In the genomic region with DNA sequence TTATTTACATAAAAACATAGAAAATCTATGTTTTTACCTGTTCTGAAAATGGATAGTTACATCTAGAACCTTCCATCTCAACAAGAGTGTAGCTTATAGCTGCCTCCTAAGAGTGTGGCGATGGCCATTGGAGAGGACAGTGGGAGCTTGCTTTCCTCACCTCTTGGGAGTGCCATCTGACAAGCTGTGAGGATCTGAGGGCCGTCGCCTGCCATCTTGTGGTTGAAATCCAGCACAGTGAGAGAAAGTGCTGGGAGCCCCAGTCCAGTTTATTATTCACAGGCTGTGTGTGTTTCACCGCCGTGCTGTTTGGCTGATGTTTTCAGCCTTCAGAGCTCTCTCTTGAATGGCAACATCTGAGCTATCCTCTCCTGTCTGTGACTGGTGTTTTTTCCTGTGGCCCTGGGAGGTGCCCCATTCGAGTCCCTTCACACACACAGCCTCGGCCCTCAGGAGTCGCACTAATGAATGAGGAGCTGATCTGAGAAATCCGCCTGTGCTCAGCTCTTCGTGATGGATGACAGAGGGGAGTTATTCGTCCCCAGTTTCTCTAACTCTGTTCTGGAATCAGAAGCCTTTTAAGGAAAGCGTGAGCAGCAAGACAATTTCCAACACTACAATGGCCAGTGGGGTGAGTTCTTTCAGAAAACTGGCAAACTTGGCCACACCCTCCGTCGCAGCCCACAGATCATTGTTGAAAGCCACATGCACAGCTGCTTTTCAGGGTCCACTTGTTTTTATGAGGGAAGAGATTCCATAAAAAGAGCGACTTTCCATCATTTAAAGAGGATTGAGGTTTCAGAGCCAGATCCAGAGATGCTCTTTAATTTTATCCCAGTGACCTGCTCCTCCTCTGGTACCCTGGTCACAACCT, we compare ENCODE assay signal across 8 cellular contexts.
A peak's percentile ranks its signal among the peaks of the same experiment; 100 is the strongest.
DNase-seq lines count a peak whose midpoint lies in the region; ATAC-seq and TF ChIP-seq lines count a peak whose summit lies in the region.

No MANE protein-coding gene starts in this region.

- H3K4me3 ChIP-seq in cardiac muscle cell (no peak overlapping the region), prostate gland (no peak overlapping the region)

- no peak overlapping the region for H3K4me3 Mint-ChIP-seq in activated naive CD8-positive, alpha-beta T cell treated with anti-CD3 and anti-CD28 coated beads, Interleukin-2, amount 50 U/mL, for 24 hours

- no peaks in the 10 kb centered on the region for H3K27me3 Mint-ChIP-seq in activated naive CD8-positive, alpha-beta T cell treated with anti-CD3 and anti-CD28 coated beads, Interleukin-2, amount 50 U/mL, for 24 hours

- H3K27me3 ChIP-seq in cardiac muscle cell (no peaks in the 10 kb centered on the region), prostate gland (replicated peaks; ENCODE audit: insufficient read depth) (no peaks in the 10 kb centered on the region)

- H3K36me3 ChIP-seq in cardiac muscle cell (no peaks in the 10 kb centered on the region), prostate gland (no peaks in the 10 kb centered on the region)

- H3K36me3 Mint-ChIP-seq in activated naive CD8-positive, alpha-beta T cell treated with anti-CD3 and anti-CD28 coated beads, Interleukin-2, amount 50 U/mL, for 24 hours (ENCODE audit: low read depth): no peaks in the 10 kb centered on the region

- H3K9me3 Mint-ChIP-seq in activated naive CD8-positive, alpha-beta T cell treated with anti-CD3 and anti-CD28 coated beads, Interleukin-2, amount 50 U/mL, for 24 hours: no peaks in the 10 kb centered on the region

- no peaks in the 10 kb centered on the region for H3K4me1 ChIP-seq in cardiac muscle cell (ENCODE audit: low read depth)
- no peaks in the 10 kb centered on the region for H3K4me1 ChIP-seq in prostate gland (replicated peaks)

- ATAC-seq in HG02642 (IDR thresholded peaks at IDR 0.05; ENCODE audit: poor library complexity, unreplicated experiment) (peak; percentile 43), HG03039 (IDR thresholded peaks at IDR 0.05; ENCODE audit: unreplicated experiment) (no peak)
- ATAC-seq in activated naive CD8-positive, alpha-beta T cell treated with anti-CD3 and anti-CD28 coated beads, Interleukin-2, amount 50 U/mL, for 24 hours: peak; percentile 28

- no peaks in the 10 kb centered on the region for H3K9me3 ChIP-seq in cardiac muscle cell (ENCODE audit: low read depth)
- H3K9me3 ChIP-seq in prostate gland: no peaks in the 10 kb centered on the region

- WGBS in prostate gland: 28% methylated on average over 15 of the region's 15 CpGs

- intact Hi-C loops in prostate gland (cut with DNase I): loop anchor here (2.0 kb wide), 1 partner anchor 228 kb away; no protein-coding TSS in a partner anchor

- H3K27ac ChIP-seq in cardiac muscle cell (no peak overlapping the region), prostate gland (no peak overlapping the region)

- no peak overlapping the region for H3K27ac Mint-ChIP-seq in activated naive CD8-positive, alpha-beta T cell treated with anti-CD3 and anti-CD28 coated beads, Interleukin-2, amount 50 U/mL, for 24 hours

- peak; percentile 81 for TF ChIP-seq CTCF in cardiac muscle cell (IDR thresholded peaks at IDR 0.05; ENCODE audit: low read depth, low read length)
- peak; percentile 48 to 73 (median 69) for TF ChIP-seq CTCF in prostate gland (IDR thresholded peaks at IDR 0.05)

- no peak for TF ChIP-seq POLR2A in prostate gland (IDR thresholded peaks at IDR 0.05)

- no peaks in the 10 kb centered on the region for H3K4me1 Mint-ChIP-seq in activated naive CD8-positive, alpha-beta T cell treated with anti-CD3 and anti-CD28 coated beads, Interleukin-2, amount 50 U/mL, for 24 hours

- DNase-seq in ELR (ENCODE audit: low read depth) (peak; percentile 74), NCI-H345 treated with DMSO at 0.1 percent for 48 hours (lab: John Stamatoyannopoulos, UW; ENCODE audit: unreplicated experiment) (peak; percentile 62), cardiac muscle cell (ENCODE audit: low read depth in 1 of 2, low spot score in 1 of 2) (peak; percentile 79 to 85), prostate gland (ENCODE audit: low spot score) (peak; percentile 64), activated gamma-delta T cell treated with Interleukin-2 at 50 U/mL for 16 hours (no peak)
- DNase-seq in activated naive CD8-positive, alpha-beta T cell treated with anti-CD3 and anti-CD28 coated beads, Interleukin-2, amount 50 U/mL, for 24 hours: peak; percentile 11
